Comparison of ENCODE assay signal across 19 cellular contexts in the genomic region with DNA sequence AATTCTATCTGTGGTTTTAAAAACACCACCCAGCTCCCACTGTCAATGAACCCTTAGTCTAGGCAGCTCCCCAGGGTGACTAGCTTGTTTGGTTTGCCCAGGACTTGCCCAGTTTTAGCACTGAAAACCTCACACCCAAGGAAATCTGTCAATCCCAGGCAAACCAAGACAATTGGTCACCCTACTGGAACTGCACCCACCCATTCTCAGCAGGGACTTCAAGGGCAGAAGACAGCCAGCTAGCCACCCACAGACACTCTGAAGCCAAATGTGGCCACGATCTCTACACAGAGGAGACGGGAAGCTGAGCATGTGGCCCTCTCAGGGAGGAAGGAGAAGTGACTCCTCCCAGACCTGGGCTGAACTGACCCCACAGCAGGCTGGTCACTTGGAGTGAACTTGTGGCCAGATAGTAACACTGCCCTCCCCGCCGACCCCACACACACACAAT.
DNase-seq lines count a peak whose midpoint lies in the region; TF ChIP-seq lines count a peak whose summit lies in the region.
"Had no signal": no experiment of that assay in that cellular context is flagged by ENCODE, and none has a peak within 500 bp of the region (broad histone marks: within the 10 kb centered on the region; RNA-seq: fewer than 3 reads in every experiment).

No MANE protein-coding gene starts in this region.

- CTCF ChIA-PET in HEK293 (lab: Yijun Ruan, JAX): interaction anchor here (0.7 kb wide), 1 partner anchor 15 kb away, joined by 3 read pairs; no protein-coding TSS in a partner anchor

- H3K4me1 ChIP-seq in HEK293 (ENCODE audit: control insufficient read depth, insufficient read depth, low read length): no peaks in the 10 kb centered on the region

- TF ChIP-seq CTCF in HEK293 (tag by site-specific recombination; IDR thresholded peaks at IDR 0.05): no peak
- no peak for TF ChIP-seq CTCF in epithelial cell of esophagus (IDR thresholded peaks at IDR 0.05; ENCODE audit: insufficient read depth, low read depth, low read length, missing control alignments)

- H3K4me3 ChIP-seq in HEK293 (ENCODE audit: low read depth, low read length) (no peak overlapping the region), epithelial cell of esophagus (ENCODE audit: low read length) (no peak overlapping the region)
- H3K4me3 ChIP-seq: cardiac muscle cell, dorsolateral prefrontal cortex, gastroesophageal sphincter, suprapubic skin had no signal

- H3K36me3 ChIP-seq in HEK293 (ENCODE audit: control insufficient read depth in 2 of 2, insufficient read depth in 1 of 2, low read length in 2 of 2): no peaks in the 10 kb centered on the region
- H3K36me3 ChIP-seq: cardiac muscle cell, gastroesophageal sphincter, suprapubic skin had no signal

- no peaks in the 10 kb centered on the region for H3K9me3 ChIP-seq in HEK293 (ENCODE audit: control insufficient read depth, insufficient read depth, low read depth, low read length)
- H3K9me3 ChIP-seq: gastroesophageal sphincter, suprapubic skin had no signal

- DNase-seq in NCI-H2107 treated with DMSO at 0.1 percent for 48 hours (lab: John Stamatoyannopoulos, UW; ENCODE audit: unreplicated experiment) (peak; percentile 75), epithelial cell of esophagus (ENCODE audit: low read depth) (peak; percentile 74), pons (ENCODE audit: low spot score) (peak; percentile 5), Kasumi-1 (lab: John Stamatoyannopoulos, UW) (no peak), C1 segment of cervical spinal cord (lab: John Stamatoyannopoulos, UW) (no peak)
- DNase-seq in activated CD8-positive, alpha-beta memory T cell treated with anti-CD3 and anti-CD28 coated beads, Interleukin-2, amount 50 U/mL, for 4 hours: no peak
- DNase-seq: activated CD4-positive, alpha-beta T cell treated with anti-CD3 and anti-CD28 coated beads, Interleukin-2, amount 10 ng/mL, durations not matched to agents 24 days and 14 days; activated gamma-delta T cell; dorsolateral prefrontal cortex; left cardiac atrium; midbrain; NCI-H1694 treated with DMSO at 0.1 percent for 48 hours; NCI-H526; SHP77; stimulated activated CD4-positive, alpha-beta T cell treated with anti-CD3 and anti-CD28 coated beads, Interleukin-12 subunit alpha, Interleukin-12 subunit beta, amount 100 ng/mL, for 4 hours had no signal

- POLR2A ChIA-PET in HEK293 (lab: Yijun Ruan, JAX): no interaction called here

- H3K27ac ChIP-seq in HEK293 (ENCODE audit: extremely low read depth, low read depth, low read length): no peak overlapping the region
- H3K27ac ChIP-seq: cardiac muscle cell, dorsolateral prefrontal cortex, gastroesophageal sphincter, suprapubic skin had no signal

TF ChIP-seq in HEK293, 187 proteins besides CTCF, POLR2A, EP300 and RAD21:
- no peak for TF ChIP-seq ZIC2 (tag by site-specific recombination; IDR thresholded peaks at IDR 0.05)
- TF ChIP-seq ZNF404 (tag by site-specific recombination; IDR thresholded peaks at IDR 0.05): no peak
- TF ChIP-seq ZNF423 (tag by site-specific recombination; IDR thresholded peaks at IDR 0.05): no peak
- no peak for TF ChIP-seq ZNF214 (tag by site-specific recombination; IDR thresholded peaks at IDR 0.05; ENCODE audit: borderline replicate concordance)
- TF ChIP-seq, protein P1, sequence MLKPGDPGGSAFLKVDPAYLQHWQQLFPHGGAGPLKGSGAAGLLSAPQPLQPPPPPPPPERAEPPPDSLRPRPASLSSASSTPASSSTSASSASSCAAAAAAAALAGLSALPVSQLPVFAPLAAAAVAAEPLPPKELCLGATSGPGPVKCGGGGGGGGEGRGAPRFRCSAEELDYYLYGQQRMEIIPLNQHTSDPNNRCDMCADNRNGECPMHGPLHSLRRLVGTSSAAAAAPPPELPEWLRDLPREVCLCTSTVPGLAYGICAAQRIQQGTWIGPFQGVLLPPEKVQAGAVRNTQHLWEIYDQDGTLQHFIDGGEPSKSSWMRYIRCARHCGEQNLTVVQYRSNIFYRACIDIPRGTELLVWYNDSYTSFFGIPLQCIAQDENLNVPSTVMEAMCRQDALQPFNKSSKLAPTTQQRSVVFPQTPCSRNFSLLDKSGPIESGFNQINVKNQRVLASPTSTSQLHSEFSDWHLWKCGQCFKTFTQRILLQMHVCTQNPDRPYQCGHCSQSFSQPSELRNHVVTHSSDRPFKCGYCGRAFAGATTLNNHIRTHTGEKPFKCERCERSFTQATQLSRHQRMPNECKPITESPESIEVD (tag by site-specific recombination; IDR thresholded peaks at IDR 0.05): no peak
- TF ChIP-seq SALL2 (tag by site-specific recombination; IDR thresholded peaks at IDR 0.05; ENCODE audit: borderline replicate concordance): no peak
- no peak for TF ChIP-seq ZNF830 (tag by site-specific recombination; IDR thresholded peaks at IDR 0.05; ENCODE audit: low read depth)
- peak; percentile 20; the same call in 1 of the 2 replicates for TF ChIP-seq EGR2 (tag by site-specific recombination; IDR thresholded peaks at IDR 0.05; ENCODE audit: low read depth)
- TF ChIP-seq ZBTB1 (tag by site-specific recombination; IDR thresholded peaks at IDR 0.05): no peak

Comparison
In these comparisons a context has a peak if more than half of its experiments do, and no peak if none do; other contexts are left out.
1. DNase-seq: peak in NCI-H2107 treated with DMSO at 0.1 percent for 48 hours (single experiment), epithelial cell of esophagus (single experiment) and pons (single experiment); none in Kasumi-1 (0 of 2), C1 segment of cervical spinal cord (0 of 14) and activated CD8-positive, alpha-beta memory T cell treated with anti-CD3 and anti-CD28 coated beads, Interleukin-2, amount 50 U/mL, for 4 hours (single experiment).